Comparison of ENCODE assay signal across 12 cellular contexts in genomic region chr1:7942701-7943029, GRCh38. TPM values are rescaled to one million over a fixed set of nuclear protein-coding genes. Genes with fewer than 3 reads are reported as not detected.
DNase-seq lines count a peak whose midpoint lies in the region; ATAC-seq and TF ChIP-seq lines count a peak whose summit lies in the region.
"Had no signal": no experiment of that assay in that cellular context is flagged by ENCODE, and none has a peak within 500 bp of the region (broad histone marks: within the 10 kb centered on the region; RNA-seq: fewer than 3 reads in every experiment).

No MANE protein-coding gene starts in this region.

- H3K9me3 Mint-ChIP-seq in activated naive CD4-positive, alpha-beta T cell treated with anti-CD3 and anti-CD28 coated beads, Interleukin-2, amount 10 ng/mL, durations not matched to agents 7 days and 5 days = no peaks in the 10 kb centered on the region
- no peaks in the 10 kb centered on the region for H3K9me3 Mint-ChIP-seq in activated naive CD8-positive, alpha-beta T cell treated with anti-CD3 and anti-CD28 coated beads for 36 hours

- no peak overlapping the region for H2BK5ac ChIP-seq in mesenchymal stem cell (ENCODE audit: low read depth, low read length, poor library complexity, severe bottlenecking)

- peak overlapping the region; percentile 27 for H2BK120ac ChIP-seq in mesenchymal stem cell (ENCODE audit: low read depth, low read length)

- H4K8ac ChIP-seq in mesenchymal stem cell (ENCODE audit: low read length) = no peak overlapping the region

- H3K27ac ChIP-seq in mesenchymal stem cell (ENCODE audit: low read length, poor library complexity, severe bottlenecking) = no peak overlapping the region
- peak overlapping the region; percentile 63 to 81 (median 74) for H3K27ac ChIP-seq in upper lobe of left lung
- H3K27ac ChIP-seq: SJCRH30 had no signal

- peak overlapping the region; percentile 54 for H2AFZ ChIP-seq in mesenchymal stem cell (ENCODE audit: low read depth, low read length)

- H4K91ac ChIP-seq in mesenchymal stem cell (ENCODE audit: low read length) = no peak overlapping the region

- no peak overlapping the region for H3K27ac Mint-ChIP-seq in activated naive CD4-positive, alpha-beta T cell treated with anti-CD3 and anti-CD28 coated beads, Interleukin-2, amount 10 ng/mL, durations not matched to agents 7 days and 5 days
- H3K27ac Mint-ChIP-seq in activated naive CD8-positive, alpha-beta T cell treated with anti-CD3 and anti-CD28 coated beads for 36 hours = peak overlapping the region; percentile 90

- H3K23ac ChIP-seq in mesenchymal stem cell (ENCODE audit: low read length in 2 of 2) = peak overlapping the region in 1 of 2 experiments; percentile 83

- H3K79me1 ChIP-seq in mesenchymal stem cell (replicated peaks; ENCODE audit: low read length, poor library complexity, severe bottlenecking) = no peaks in the 10 kb centered on the region

- H3K4me3 Mint-ChIP-seq in activated naive CD4-positive, alpha-beta T cell treated with anti-CD3 and anti-CD28 coated beads, Interleukin-2, amount 10 ng/mL, durations not matched to agents 7 days and 5 days = peak overlapping the region; percentile 19
- H3K4me3 Mint-ChIP-seq in activated naive CD8-positive, alpha-beta T cell treated with anti-CD3 and anti-CD28 coated beads for 36 hours = peak overlapping the region; percentile 52

- H3K27me3 ChIP-seq in mesenchymal stem cell (ENCODE audit: control insufficient read depth in 1 of 2, insufficient read depth in 1 of 2, low read length in 2 of 2) (peaks cover 16 to 18% of the 10 kb centered on the region in 2 experiments), upper lobe of left lung (no peaks in the 10 kb centered on the region)
- H3K27me3 ChIP-seq: SJCRH30 had no signal

- H2AK5ac ChIP-seq in mesenchymal stem cell (ENCODE audit: low read length, severe bottlenecking) = no peak overlapping the region

- H3K4ac ChIP-seq in mesenchymal stem cell (ENCODE audit: low read depth in 1 of 2, low read length in 2 of 2) = no peak overlapping the region

- H3K18ac ChIP-seq in mesenchymal stem cell (ENCODE audit: low read depth in 1 of 2, low read length in 2 of 2) = peak overlapping the region; percentile 72 to 92

- TF ChIP-seq POLR2A in upper lobe of left lung (IDR thresholded peaks at IDR 0.05) = peak in 1 of 4 donors; percentile 3

- H3K36me3 ChIP-seq in mesenchymal stem cell (ENCODE audit: control insufficient read depth in 1 of 2, insufficient read depth in 2 of 2, low read depth in 1 of 2, low read length in 2 of 2) (no peaks in the 10 kb centered on the region), upper lobe of left lung (no peaks in the 10 kb centered on the region)
- H3K36me3 ChIP-seq: SJCRH30 had no signal

- no peak for TF ChIP-seq EP300 in upper lobe of left lung (IDR thresholded peaks at IDR 0.05)

- H3K4me1 ChIP-seq in mesenchymal stem cell (ENCODE audit: control insufficient read depth, insufficient read depth, low read depth, low read length) (peaks cover 7% of the 10 kb centered on the region), upper lobe of left lung (peaks cover 15 to 30% (median 23%) of the 10 kb centered on the region in 4 donors)

- no peaks in the 10 kb centered on the region for H3K36me3 Mint-ChIP-seq in activated naive CD4-positive, alpha-beta T cell treated with anti-CD3 and anti-CD28 coated beads, Interleukin-2, amount 10 ng/mL, durations not matched to agents 7 days and 5 days
- peaks cover 27% of the 10 kb centered on the region for H3K36me3 Mint-ChIP-seq in activated naive CD8-positive, alpha-beta T cell treated with anti-CD3 and anti-CD28 coated beads for 36 hours

- H3K9me3 ChIP-seq in mesenchymal stem cell (ENCODE audit: control insufficient read depth, low read length) = no peaks in the 10 kb centered on the region
- H3K9me3 ChIP-seq in upper lobe of left lung = no peaks in the 10 kb centered on the region
- H3K9me3 ChIP-seq: SJCRH30 had no signal

- peaks cover 27% of the 10 kb centered on the region for H3K4me1 Mint-ChIP-seq in activated naive CD4-positive, alpha-beta T cell treated with anti-CD3 and anti-CD28 coated beads, Interleukin-2, amount 10 ng/mL, durations not matched to agents 7 days and 5 days
- peaks cover 43% of the 10 kb centered on the region for H3K4me1 Mint-ChIP-seq in activated naive CD8-positive, alpha-beta T cell treated with anti-CD3 and anti-CD28 coated beads for 36 hours

- ATAC-seq in upper lobe of left lung (ENCODE audit: low FRiP score in 2 of 2) (no peak), HG03457 (IDR thresholded peaks at IDR 0.05; ENCODE audit: unreplicated experiment) (no peak)

- CTCF ChIA-PET in activated naive CD4-positive, alpha-beta T cell treated with anti-CD3 and anti-CD28 coated beads, Interleukin-2, amount 10 ng/mL, durations not matched to agents 7 days and 5 days (lab: Charles Lee) = interaction anchor here (1.5 kb wide), 1 partner anchor 27 kb away, joined by 3 read pairs; no protein-coding TSS in a partner anchor

- H2BK12ac ChIP-seq in mesenchymal stem cell (ENCODE audit: low read length in 2 of 2) = peak overlapping the region in 1 of 2 experiments; percentile 59

- peak overlapping the region; percentile 34 for H3K9ac ChIP-seq in mesenchymal stem cell (ENCODE audit: low read length)

- no peak for DNase-seq in activated naive CD4-positive, alpha-beta T cell treated with anti-CD3 and anti-CD28 coated beads, Interleukin-2, amount 10 ng/mL, durations not matched to agents 7 days and 5 days
- DNase-seq in activated naive CD4-positive, alpha-beta T cell treated with Interleukin-2 at 50 U/mL for 16 hours = no peak
- no peak for DNase-seq in activated naive CD8-positive, alpha-beta T cell treated with anti-CD3 and anti-CD28 coated beads for 36 hours
- DNase-seq in mesenchymal stem cell (no peak), upper lobe of left lung (no peak), NCI-H2107 (lab: John Stamatoyannopoulos, UW) (no peak)
- no peak for DNase-seq in activated effector memory CD4-positive, alpha-beta T cell treated with anti-CD3 and anti-CD28 coated beads, Interleukin-2, amount 50 U/mL, for 16 hours
- DNase-seq: kidney glomerular epithelial cell, NCI-H187 treated with DMSO at 0.1 percent for 48 hours, SJCRH30 had no signal

- 72% methylated on average over 5 of the region's 5 CpGs for WGBS in mesenchymal stem cell
- WGBS in upper lobe of left lung, 2 donors = 35 to 48% methylated on average over 5 of the region's 5 CpGs

- peaks cover 41% of the 10 kb centered on the region for H3K27me3 Mint-ChIP-seq in activated naive CD4-positive, alpha-beta T cell treated with anti-CD3 and anti-CD28 coated beads, Interleukin-2, amount 10 ng/mL, durations not matched to agents 7 days and 5 days
- no peaks in the 10 kb centered on the region for H3K27me3 Mint-ChIP-seq in activated naive CD8-positive, alpha-beta T cell treated with anti-CD3 and anti-CD28 coated beads for 36 hours

- no peak for TF ChIP-seq CTCF in upper lobe of left lung (IDR thresholded peaks at IDR 0.05)

- no peak overlapping the region for H2BK15ac ChIP-seq in mesenchymal stem cell (ENCODE audit: low read depth, poor library complexity, severe bottlenecking)

- H3K14ac ChIP-seq in mesenchymal stem cell (ENCODE audit: low read length in 2 of 2) = peak overlapping the region in 1 of 2 experiments; percentile 49

- no peak overlapping the region for H3K4me2 ChIP-seq in mesenchymal stem cell (ENCODE audit: low read length, poor library complexity, severe bottlenecking)

- peak overlapping the region in 1 of 2 experiments; percentile 67 for H3K4me3 ChIP-seq in mesenchymal stem cell (ENCODE audit: insufficient read depth in 1 of 2, low read depth in 1 of 2, low read length in 2 of 2)
- peak overlapping the region in 3 of 4 donors; percentile 19 to 35 (median 35) for H3K4me3 ChIP-seq in upper lobe of left lung
- H3K4me3 ChIP-seq: SJCRH30 had no signal

RNA-seq across cellular contexts. Expression of gene TNFRSF9, which starts 2.0 kb away (rescaled TPM):
- total RNA-seq in activated naive CD8-positive, alpha-beta T cell treated with anti-CD3 and anti-CD28 coated beads for 36 hours = 100 to 1,000 TPM; 146 to 149 TPM
- 0.08 TPM for polyA plus RNA-seq in mesenchymal stem cell (2013, experiment 1 of 2)
- polyA plus RNA-seq in mesenchymal stem cell (2013, experiment 2 of 2) = 0.14 TPM
- 1 to 10 TPM in 2 of 6 donors, under 1 TPM in 3, not detected in 1; 0.11 to 1.5 (median 0.61) TPM for total RNA-seq in upper lobe of left lung
- total RNA-seq: SJCRH30 had no signal
- polyA plus RNA-seq: BJ had no signal

RNA-seq across cellular contexts. Expression of gene PARK7, which starts 18.8 kb away (rescaled TPM):
- total RNA-seq in activated naive CD8-positive, alpha-beta T cell treated with anti-CD3 and anti-CD28 coated beads for 36 hours = 100 to 1,000 TPM; 565 to 569 TPM
- polyA plus RNA-seq in mesenchymal stem cell (2013, experiment 1 of 2) = 232 TPM
- polyA plus RNA-seq in mesenchymal stem cell (2013, experiment 2 of 2) = 236 TPM
- total RNA-seq in upper lobe of left lung = 100 to 1,000 TPM in 4 of 6 donors, 10 to 100 TPM in 2; 52.4 to 217 (median 130) TPM

Comparison
In these comparisons a context has a peak if more than half of its experiments do, and no peak if none do; other contexts are left out.
1. RNA of gene TNFRSF9, which starts 2.0 kb away (total RNA-seq): 146 to 149 TPM in activated naive CD8-positive, alpha-beta T cell treated with anti-CD3 and anti-CD28 coated beads for 36 hours; 0.11 to 1.5 TPM in upper lobe of left lung; every median in the first group is over 10 times any median in the second.